In genomic region chr9:88757406-88758010, GRCh38 we compare ENCODE assay signal across 19 cellular contexts.
"Had no signal": no experiment of that assay in that cellular context is flagged by ENCODE, and none has a peak within 500 bp of the region (broad histone marks: within the 10 kb centered on the region; RNA-seq: fewer than 3 reads in every experiment).

No MANE protein-coding gene starts in this region.

- H3K36me3 Mint-ChIP-seq: mesothelial cell of epicardium had no signal

- H3K4me3 Mint-ChIP-seq: activated naive CD4-positive, alpha-beta T cell treated with anti-CD3 and anti-CD28 coated beads for 36 hours; activated naive CD8-positive, alpha-beta T cell treated with anti-CD3 and anti-CD28 coated beads, Interleukin-2, amount 50 U/mL, for 24 hours; mesothelial cell of epicardium; nephron progenitor cell had no signal

- H3K27ac ChIP-seq: breast epithelium, heart right ventricle, lower lobe of right lung, prostate gland, suprapubic skin had no signal

- H3K9me3 ChIP-seq: breast epithelium, heart right ventricle, lower lobe of right lung, prostate gland, suprapubic skin had no signal

- H3K27me3 ChIP-seq: breast epithelium, suprapubic skin had no signal

- H3K4me3 ChIP-seq: breast epithelium, heart right ventricle, lower lobe of right lung, prostate gland, suprapubic skin had no signal

- H3K4me1 ChIP-seq: breast epithelium, prostate gland, suprapubic skin had no signal

- H3K27ac Mint-ChIP-seq: activated naive CD4-positive, alpha-beta T cell treated with anti-CD3 and anti-CD28 coated beads for 36 hours; activated naive CD8-positive, alpha-beta T cell treated with anti-CD3 and anti-CD28 coated beads, Interleukin-2, amount 50 U/mL, for 24 hours; activated T-helper 2 cell treated with anti-CD3 and anti-CD28 coated beads, Interferon-gamma antibody, Interleukin-2, Interleukin-4, amounts not matched to agents 10 μg/mL and 5 μg/mL and 100 μg/mL, durations not matched to agents 14 hours and 24 hours and 36 hours; mesothelial cell of epicardium; nephron progenitor cell had no signal

- DNase-seq: activated naive CD4-positive, alpha-beta T cell treated with anti-CD3 and anti-CD28 coated beads for 36 hours; activated naive CD8-positive, alpha-beta T cell treated with anti-CD3 and anti-CD28 coated beads, Interleukin-2, amount 50 U/mL, for 24 hours; activated T-cell treated with anti-CD3 and anti-CD28 coated beads for 4 hours; aorta; cerebellar nuclear complex; effector CD8-positive, alpha-beta T cell; heart right ventricle; left colon; lower lobe of right lung; nephron progenitor cell; right cardiac atrium; small intestine; stimulated activated naive CD8-positive, alpha-beta T cell treated with anti-CD3 and anti-CD28 coated beads, Interleukin-15, Interleukin-2, amounts not matched to agents 100 U/mL and 50 U/mL, for 24 hours; T-helper 9 cell had no signal

- H3K36me3 ChIP-seq: breast epithelium, heart right ventricle, lower lobe of right lung, prostate gland, suprapubic skin had no signal

- H3K4me1 Mint-ChIP-seq: activated naive CD8-positive, alpha-beta T cell treated with anti-CD3 and anti-CD28 coated beads, Interleukin-2, amount 50 U/mL, for 24 hours had no signal

- H3K9me3 Mint-ChIP-seq: activated naive CD4-positive, alpha-beta T cell treated with anti-CD3 and anti-CD28 coated beads for 36 hours; activated naive CD8-positive, alpha-beta T cell treated with anti-CD3 and anti-CD28 coated beads, Interleukin-2, amount 50 U/mL, for 24 hours; activated T-helper 2 cell treated with anti-CD3 and anti-CD28 coated beads, Interferon-gamma antibody, Interleukin-2, Interleukin-4, amounts not matched to agents 10 μg/mL and 5 μg/mL and 100 μg/mL, durations not matched to agents 14 hours and 24 hours and 36 hours; mesothelial cell of epicardium had no signal
